In the genomic region with DNA sequence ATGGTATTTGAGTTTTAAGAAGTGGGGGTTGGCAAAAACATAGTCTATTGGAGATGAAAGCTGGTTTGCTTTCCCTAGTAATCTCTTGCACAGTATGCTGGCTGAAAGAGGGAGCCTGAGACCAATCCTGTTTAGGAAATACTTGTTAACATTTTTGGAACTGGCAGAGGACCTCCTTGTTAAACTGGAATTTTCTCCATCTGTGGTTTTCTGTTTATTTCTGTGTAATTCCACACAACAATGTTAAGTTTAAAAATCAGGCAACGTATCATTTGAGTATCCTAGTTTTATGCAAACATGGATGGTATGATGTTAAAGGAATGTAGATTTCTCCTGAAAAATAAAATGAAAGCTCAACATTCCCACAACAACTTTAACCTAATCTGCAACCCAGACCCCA, we compare ENCODE assay signal across 18 cellular contexts.
DNase-seq lines count a peak whose midpoint lies in the region; FAIRE-seq and TF ChIP-seq lines count a peak whose summit lies in the region.
"Had no signal": no experiment of that assay in that cellular context is flagged by ENCODE, and none has a peak within 500 bp of the region (broad histone marks: within the 10 kb centered on the region; RNA-seq: fewer than 3 reads in every experiment).

No MANE protein-coding gene starts in this region.

- H2AFZ ChIP-seq in Loucy (ENCODE audit: low read length) (peak overlapping the region; percentile 54; the same call in 1 of the 2 replicates), astrocyte (ENCODE audit: low read depth, low read length) (no peak overlapping the region)

- no peak overlapping the region for H3K9ac ChIP-seq in Loucy (ENCODE audit: low read depth, low read length, poor library complexity, severe bottlenecking)
- no peak overlapping the region for H3K9ac ChIP-seq in astrocyte (ENCODE audit: low read length)

- no peak overlapping the region for H3K27ac Mint-ChIP-seq in astrocyte (ENCODE audit: unreplicated experiment)
- no peak overlapping the region for H3K27ac Mint-ChIP-seq in activated CD4-positive, alpha-beta T cell treated with anti-CD3 and anti-CD28 coated beads, Interleukin-2, amount 10 ng/mL, durations not matched to agents 24 days and 14 days
- H3K27ac Mint-ChIP-seq: CD4-positive, alpha-beta memory T cell; H9 had no signal

- H3K36me3 Mint-ChIP-seq in astrocyte (ENCODE audit: low read depth, unreplicated experiment): no peaks in the 10 kb centered on the region
- H3K36me3 Mint-ChIP-seq in activated CD4-positive, alpha-beta T cell treated with anti-CD3 and anti-CD28 coated beads, Interleukin-2, amount 10 ng/mL, durations not matched to agents 24 days and 14 days (ENCODE audit: low read depth): no peaks in the 10 kb centered on the region
- H3K36me3 Mint-ChIP-seq: CD4-positive, alpha-beta memory T cell had no signal

- H3K4me1 ChIP-seq in Loucy (ENCODE audit: insufficient read depth, low read length, poor library complexity, severe bottlenecking) (peaks cover 57% of the 10 kb centered on the region), astrocyte (ENCODE audit: insufficient read depth, low read length) (peaks cover 7% of the 10 kb centered on the region)

- FAIRE-seq in astrocyte (lab: Jason Lieb, UNC): peak; percentile 50
- FAIRE-seq: G401.6, GM19239 had no signal

- H3K79me2 ChIP-seq in Loucy (ENCODE audit: insufficient read depth, low read length) (no peaks in the 10 kb centered on the region), astrocyte (ENCODE audit: insufficient read depth, low read length) (no peaks in the 10 kb centered on the region)

- H3K27me3 Mint-ChIP-seq in astrocyte (ENCODE audit: low read depth, unreplicated experiment): no peaks in the 10 kb centered on the region
- H3K27me3 Mint-ChIP-seq in activated CD4-positive, alpha-beta T cell treated with anti-CD3 and anti-CD28 coated beads, Interleukin-2, amount 10 ng/mL, durations not matched to agents 24 days and 14 days: no peaks in the 10 kb centered on the region
- H3K27me3 Mint-ChIP-seq: CD4-positive, alpha-beta memory T cell had no signal

- no peaks in the 10 kb centered on the region for H3K27me3 ChIP-seq in Loucy (ENCODE audit: insufficient read depth, low read length, poor library complexity, severe bottlenecking)
- no peaks in the 10 kb centered on the region for H3K27me3 ChIP-seq in astrocyte (ENCODE audit: insufficient read depth, low read length)
- H3K27me3 ChIP-seq: BE2C had no signal

- H3K9me3 Mint-ChIP-seq in astrocyte (ENCODE audit: unreplicated experiment): peaks cover 2% of the 10 kb centered on the region
- no peaks in the 10 kb centered on the region for H3K9me3 Mint-ChIP-seq in activated CD4-positive, alpha-beta T cell treated with anti-CD3 and anti-CD28 coated beads, Interleukin-2, amount 10 ng/mL, durations not matched to agents 24 days and 14 days
- H3K9me3 Mint-ChIP-seq: CD4-positive, alpha-beta memory T cell had no signal

- peak; percentile 53 for DNase-seq in AG09319 (ENCODE audit: extremely low read depth, low read depth)
- DNase-seq in astrocyte (ENCODE audit: low read depth): no peak
- peak; percentile 33 for DNase-seq in fibroblast of villous mesenchyme (ENCODE audit: low read depth)
- no peak for DNase-seq in midbrain (lab: John Stamatoyannopoulos, UW)
- no peak for DNase-seq in NCI-H345 treated with DMSO at 0.1 percent for 48 hours (lab: John Stamatoyannopoulos, UW; ENCODE audit: unreplicated experiment)
- no peak for DNase-seq in GF-D8 (lab: John Stamatoyannopoulos, UW)
- DNase-seq in activated CD4-positive, alpha-beta T cell treated with anti-CD3 and anti-CD28 coated beads, Interleukin-2, amount 10 ng/mL, durations not matched to agents 24 days and 14 days: no peak
- DNase-seq: 8988T; BE2C; CD4-positive, alpha-beta memory T cell; DMS79; EL; GOT3; H9 had no signal

- H3K4me2 ChIP-seq in Loucy (ENCODE audit: low read depth, low read length, poor library complexity, severe bottlenecking) (no peak overlapping the region), astrocyte (ENCODE audit: low read length) (no peak overlapping the region)

- H3K4me3 ChIP-seq in Loucy (ENCODE audit: low read length, poor library complexity, severe bottlenecking) (no peak overlapping the region), astrocyte (ENCODE audit: insufficient read depth, low read depth, low read length) (no peak overlapping the region), fibroblast of villous mesenchyme (ENCODE audit: low read depth, low read length) (no peak overlapping the region)

- H3K4me1 Mint-ChIP-seq in astrocyte (ENCODE audit: low read depth, unreplicated experiment): peaks cover 17% of the 10 kb centered on the region
- no peaks in the 10 kb centered on the region for H3K4me1 Mint-ChIP-seq in activated CD4-positive, alpha-beta T cell treated with anti-CD3 and anti-CD28 coated beads, Interleukin-2, amount 10 ng/mL, durations not matched to agents 24 days and 14 days
- H3K4me1 Mint-ChIP-seq: CD4-positive, alpha-beta memory T cell had no signal

- intact Hi-C loops in activated CD4-positive, alpha-beta T cell treated with anti-CD3 and anti-CD28 coated beads, Interleukin-2, amount 10 ng/mL, durations not matched to agents 24 days and 14 days (cut with micrococcal nuclease): no loop called here

- no peaks in the 10 kb centered on the region for H3F3A ChIP-seq in Loucy (ENCODE audit: low read depth)

- H3K27ac ChIP-seq in astrocyte (ENCODE audit: low read depth, low read length): no peak overlapping the region
- H3K27ac ChIP-seq: C4-2B had no signal

- TF ChIP-seq CTCF in AG09319 (IDR thresholded peaks at IDR 0.05; ENCODE audit: low read depth, low read length): no peak; the same call in 1 of the 2 replicates
- no peak for TF ChIP-seq CTCF in Loucy (conservative IDR thresholded peaks at IDR 0.05; ENCODE audit: low read length)
- no peak for TF ChIP-seq CTCF in astrocyte (IDR thresholded peaks at IDR 0.05; ENCODE audit: insufficient read depth, low read depth, low read length)
- no peak for TF ChIP-seq CTCF in fibroblast of villous mesenchyme (IDR thresholded peaks at IDR 0.05; ENCODE audit: insufficient read depth, low read depth, low read length)

- H3K36me3 ChIP-seq in Loucy (ENCODE audit: insufficient read depth, low read length): no peaks in the 10 kb centered on the region
- no peaks in the 10 kb centered on the region for H3K36me3 ChIP-seq in astrocyte (ENCODE audit: insufficient read depth, low read length)
- H3K36me3 ChIP-seq: BE2C had no signal

- no peak overlapping the region for H3K4me3 Mint-ChIP-seq in astrocyte (ENCODE audit: unreplicated experiment)
- no peak overlapping the region for H3K4me3 Mint-ChIP-seq in activated CD4-positive, alpha-beta T cell treated with anti-CD3 and anti-CD28 coated beads, Interleukin-2, amount 10 ng/mL, durations not matched to agents 24 days and 14 days
- H3K4me3 Mint-ChIP-seq: CD4-positive, alpha-beta memory T cell; H9 had no signal

- no peaks in the 10 kb centered on the region for H3K9me3 ChIP-seq in Loucy (ENCODE audit: insufficient read depth, low read depth, low read length)
- no peaks in the 10 kb centered on the region for H3K9me3 ChIP-seq in astrocyte (ENCODE audit: insufficient read depth, low read depth, low read length)
- H3K9me3 ChIP-seq: BE2C had no signal

- no peaks in the 10 kb centered on the region for H3K9me2 ChIP-seq in Loucy (replicated peaks; ENCODE audit: low read depth, low read length)

- H4K20me1 ChIP-seq in Loucy (ENCODE audit: insufficient read depth, low read length, poor library complexity, severe bottlenecking) (no peaks in the 10 kb centered on the region), astrocyte (ENCODE audit: insufficient read depth, low read length) (no peaks in the 10 kb centered on the region)

Comparison
In these comparisons a context has a peak if more than half of its experiments do, and no peak if none do; other contexts are left out.
1. DNase-seq: peak in AG09319 (single experiment) and fibroblast of villous mesenchyme (single experiment); none in astrocyte (single experiment), midbrain (single experiment), NCI-H345 treated with DMSO at 0.1 percent for 48 hours (single experiment), GF-D8 (single experiment) and activated CD4-positive, alpha-beta T cell treated with anti-CD3 and anti-CD28 coated beads, Interleukin-2, amount 10 ng/mL, durations not matched to agents 24 days and 14 days (single experiment).